Comparison of ENCODE assay signal across 8 cellular contexts in the genomic region with DNA sequence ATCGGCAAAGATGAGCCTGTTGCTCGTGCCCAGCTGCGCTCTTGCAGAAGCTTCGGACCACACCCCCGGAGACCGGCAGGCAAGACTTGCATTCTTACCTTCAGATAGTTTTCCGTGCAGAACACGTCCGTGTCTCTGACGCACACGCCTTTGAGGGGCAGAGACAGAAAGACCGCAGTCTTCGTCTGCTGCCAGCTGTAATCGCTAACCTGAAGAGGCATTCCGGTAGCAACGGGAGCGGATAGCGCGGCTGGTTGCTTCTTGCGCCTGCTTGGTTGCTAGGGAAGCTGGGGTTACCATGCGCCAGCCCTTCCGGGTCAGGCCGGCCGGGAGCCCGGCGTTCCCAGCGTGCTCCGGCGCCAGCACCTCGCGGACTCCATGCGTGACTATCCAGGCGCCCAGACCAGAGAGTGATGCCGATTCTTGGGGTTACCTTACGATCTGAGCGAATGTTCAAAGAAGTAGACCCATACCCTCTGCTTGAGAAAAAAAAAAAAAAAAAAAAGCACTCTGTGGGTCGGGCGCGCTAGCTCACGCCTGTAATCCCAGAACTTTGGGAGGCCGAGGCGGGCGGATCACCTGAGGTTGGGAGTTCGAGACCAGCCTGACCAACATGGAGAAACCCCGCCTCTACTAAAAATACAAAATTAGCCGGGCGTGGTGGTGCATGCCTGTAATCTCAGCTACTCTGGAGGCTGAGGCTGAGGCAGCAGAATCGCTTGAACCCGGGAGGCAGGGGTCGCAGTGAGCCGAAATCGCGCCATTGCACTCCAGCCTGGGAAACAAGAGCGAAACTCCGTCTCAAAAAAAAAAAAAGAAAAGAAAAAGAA. TPM values are rescaled to one million over a fixed set of nuclear protein-coding genes. Genes with fewer than 3 reads are reported as not detected.
A peak's percentile ranks its signal among the peaks of the same experiment; 100 is the strongest.
DNase-seq lines count a peak whose midpoint lies in the region; ATAC-seq and TF ChIP-seq lines count a peak whose summit lies in the region.
"Not testable (repeated sequence)": the region's sequence is repeated elsewhere in the genome, so short reads cannot be mapped to it uniquely, and the experiment has no call there.

No MANE protein-coding gene starts in this region.

- not testable (repeated sequence) for H3K27me3 ChIP-seq in spleen (replicated peaks in 1 of 7)

- TF ChIP-seq POLR2A in GM18951 (IDR thresholded peaks at IDR 0.05; ENCODE audit: extremely low read depth, insufficient read depth, insufficient read length), result peak; percentile 48
- not testable (repeated sequence) for TF ChIP-seq POLR2A in spleen (IDR thresholded peaks at IDR 0.05)

- intact Hi-C loops in spleen (cut with DNase I; ENCODE audit: low total_unique reads), result not testable (repeated sequence)

- not testable (repeated sequence) for TF ChIP-seq CTCF in spleen (IDR thresholded peaks at IDR 0.05 in 8 of 11, conservative IDR thresholded peaks at IDR 0.05 in 3 of 11)

- H3K36me3 ChIP-seq in spleen, result not testable (repeated sequence)

- H3K4me1 ChIP-seq in spleen, result peaks cover 0 to 32% (median 13%) of the 10 kb centered on the region in 6 donors

- peak overlapping the region in 5 of 8 donors; percentile 31 to 55 (median 36) for H3K27ac ChIP-seq in spleen

- not testable (repeated sequence) for H3K9me3 ChIP-seq in spleen

- DNase-seq in AG08396 (ENCODE audit: low spot score) (peak; percentile 92), NCI-H226 (peak; percentile 93), islet precursor cell (peak; percentile 94), spleen (peak; percentile 96)
- peak; percentile 23 for DNase-seq in activated CD4-positive, CD25-positive, alpha-beta regulatory T cell treated with anti-CD3 and anti-CD28 coated beads, Interleukin-2, amount 50 U/mL, for 16 hours (ENCODE audit: low read depth, low spot score)
- peak; percentile 74 for DNase-seq in central memory CD4-positive, alpha-beta T cell

- in situ Hi-C loops in GM18951 (cut with MboI; ENCODE audit: low sequenced_read_pairs, unreplicated experiment), result not testable (repeated sequence)

- peak; percentile 95 for ATAC-seq in HG03135 (IDR thresholded peaks at IDR 0.05; ENCODE audit: unreplicated experiment)

- WGBS in spleen, 5 donors, result 9 to 15% (median 12%) methylated on average over 45 to 55 of the region's 55 CpGs

- peak overlapping the region; percentile 60 to 94 (median 74) for H3K4me3 ChIP-seq in spleen

RNA-seq across cellular contexts. Expression of gene DNAAF4, which starts 9.7 kb away (rescaled TPM):
- total RNA-seq in spleen, result 1 to 10 TPM in 3 of 7 donors, under 1 TPM in 2, not detected in 2; 0.17 to 3.3 (median 1.4) TPM
- 1 to 10 TPM in 2 of 3 donors, under 1 TPM in 1; 0.85 to 1.3 (median 1.1) TPM for polyA plus RNA-seq in spleen

Comparison
In these comparisons a context has a peak if more than half of its experiments do, and no peak if none do; other contexts are left out.
1. Peak in every context shown above with its lines: DNase-seq, ATAC-seq, H3K4me3 ChIP-seq and H3K27ac ChIP-seq.
2. DNase-seq: peak in every context shown above with its lines; median percentile 96 in spleen; 94 in islet precursor cell; 93 in NCI-H226; 92 in AG08396; 74 in central memory CD4-positive, alpha-beta T cell; 23 in activated CD4-positive, CD25-positive, alpha-beta regulatory T cell treated with anti-CD3 and anti-CD28 coated beads, Interleukin-2, amount 50 U/mL, for 16 hours.